In genomic region chr5:138724470-138725146, GRCh38 we compare ENCODE assay signal across 10 cellular contexts. TPM values are rescaled to one million over a fixed set of nuclear protein-coding genes. Genes with fewer than 3 reads are reported as not detected.
DNase-seq lines count a peak whose midpoint lies in the region; ATAC-seq and TF ChIP-seq lines count a peak whose summit lies in the region.
"Had no signal": no experiment of that assay in that cellular context is flagged by ENCODE, and none has a peak within 500 bp of the region (broad histone marks: within the 10 kb centered on the region; RNA-seq: fewer than 3 reads in every experiment).

No MANE protein-coding gene starts in this region.

- H3K27me3 ChIP-seq in psoas muscle (ENCODE audit: insufficient read depth in 3 of 3, low read length in 2 of 3) (no peaks in the 10 kb centered on the region), WERI-Rb-1 (ENCODE audit: insufficient read depth, low read depth, severe bottlenecking) (no peaks in the 10 kb centered on the region)
- H3K27me3 ChIP-seq: ascending aorta had no signal

- CTCF ChIA-PET in RWPE1 (lab: Yijun Ruan, JAX) = interaction anchor here (0.6 to 2.1 kb wide), 21 partner anchors 8 to 832 kb away, joined by 3 to 18 read pairs (median 4); partner anchors contain the start of gene HSPA9

- DNase-seq in GM03348 (ENCODE audit: low spot score) (peak; percentile 24), RWPE1 (ENCODE audit: low spot score) (peak; percentile 60), fibroblast of the aortic adventitia (ENCODE audit: low read depth) (peak; percentile 43), psoas muscle (peak; percentile 35 to 62), SW 1271 (lab: John Stamatoyannopoulos, UW) (no peak), WERI-Rb-1 (no peak), NCI-H1436 (lab: John Stamatoyannopoulos, UW) (no peak)

- POLR2A ChIA-PET in RWPE1 (lab: Yijun Ruan, JAX; ENCODE audit: low non-redundant PET) = interaction anchor here (1.1 kb wide), 1 partner anchor 28 kb away, joined by 5 read pairs; no protein-coding TSS in a partner anchor

- H3K4me3 ChIP-seq in fibroblast of the aortic adventitia (ENCODE audit: low read depth, low read length) = no peak overlapping the region
- H3K4me3 ChIP-seq in psoas muscle = no peak overlapping the region
- H3K4me3 ChIP-seq in WERI-Rb-1 (ENCODE audit: low read depth, low read length) = no peak overlapping the region

- 34 to 49% (median 42%) methylated on average over 5 of the region's 5 CpGs for WGBS in psoas muscle, 3 donors

- ATAC-seq in psoas muscle (peak; percentile 75 to 87 (median 84)), GM21528 (IDR thresholded peaks at IDR 0.05; ENCODE audit: low FRiP score, unreplicated experiment) (no peak)

- no peaks in the 10 kb centered on the region for H3K9me3 ChIP-seq in psoas muscle
- no peaks in the 10 kb centered on the region for H3K9me3 ChIP-seq in WERI-Rb-1 (ENCODE audit: severe bottlenecking)
- H3K9me3 ChIP-seq: ascending aorta had no signal

- H3K4me1 ChIP-seq in psoas muscle = peaks cover 24% of the 10 kb centered on the region

- TF ChIP-seq CTCF in RWPE1 (conservative IDR thresholded peaks at IDR 0.05; ENCODE audit: low read depth) = no peak
- no peak for TF ChIP-seq CTCF in fibroblast of the aortic adventitia (IDR thresholded peaks at IDR 0.05; ENCODE audit: insufficient read depth, low read length)
- TF ChIP-seq CTCF in psoas muscle (IDR thresholded peaks at IDR 0.05) = no peak
- no peak for TF ChIP-seq CTCF in WERI-Rb-1 (IDR thresholded peaks at IDR 0.05; ENCODE audit: low read depth, low read length)

- H3K36me3 ChIP-seq in psoas muscle (ENCODE audit: insufficient read depth in 1 of 2, low read depth in 1 of 2) (no peaks in the 10 kb centered on the region), WERI-Rb-1 (no peaks in the 10 kb centered on the region)
- H3K36me3 ChIP-seq: ascending aorta had no signal

- H3K27ac ChIP-seq in RWPE1 (peak overlapping the region; percentile 63), psoas muscle (peak overlapping the region; percentile 61), WERI-Rb-1 (no peak overlapping the region)
- H3K27ac ChIP-seq: KMS-11 had no signal

- intact Hi-C loops in psoas muscle (cut with DNase I) = loop anchor here (5.0 to 10.0 kb wide), 2 partner anchors 82 to 130 kb away; no protein-coding TSS in a partner anchor

RNA-seq across cellular contexts. Expression of gene CTNNA1, which starts 28.6 kb away (rescaled TPM):
- 327 and 497 TPM in 2 replicates for total RNA-seq in fibroblast of the aortic adventitia (ENCODE audit: low replicate concordance)
- 100 to 1,000 TPM in 3 of 4 donors, 10 to 100 TPM in 1; 99.3 to 162 (median 129) TPM for total RNA-seq in psoas muscle
- polyA plus RNA-seq in psoas muscle = 10 to 100 TPM; 58.8 to 74.8 (median 59.7) TPM

Comparison
In these comparisons a context has a peak if more than half of its experiments do, and no peak if none do; other contexts are left out.
1. DNase-seq: peak in GM03348 (single experiment), RWPE1 (single experiment), fibroblast of the aortic adventitia (single experiment) and psoas muscle (2 of 2); none in SW 1271 (0 of 2), WERI-Rb-1 (single experiment) and NCI-H1436 (single experiment).